ENCODE assay signal across 1 cellular context in the genomic region with DNA sequence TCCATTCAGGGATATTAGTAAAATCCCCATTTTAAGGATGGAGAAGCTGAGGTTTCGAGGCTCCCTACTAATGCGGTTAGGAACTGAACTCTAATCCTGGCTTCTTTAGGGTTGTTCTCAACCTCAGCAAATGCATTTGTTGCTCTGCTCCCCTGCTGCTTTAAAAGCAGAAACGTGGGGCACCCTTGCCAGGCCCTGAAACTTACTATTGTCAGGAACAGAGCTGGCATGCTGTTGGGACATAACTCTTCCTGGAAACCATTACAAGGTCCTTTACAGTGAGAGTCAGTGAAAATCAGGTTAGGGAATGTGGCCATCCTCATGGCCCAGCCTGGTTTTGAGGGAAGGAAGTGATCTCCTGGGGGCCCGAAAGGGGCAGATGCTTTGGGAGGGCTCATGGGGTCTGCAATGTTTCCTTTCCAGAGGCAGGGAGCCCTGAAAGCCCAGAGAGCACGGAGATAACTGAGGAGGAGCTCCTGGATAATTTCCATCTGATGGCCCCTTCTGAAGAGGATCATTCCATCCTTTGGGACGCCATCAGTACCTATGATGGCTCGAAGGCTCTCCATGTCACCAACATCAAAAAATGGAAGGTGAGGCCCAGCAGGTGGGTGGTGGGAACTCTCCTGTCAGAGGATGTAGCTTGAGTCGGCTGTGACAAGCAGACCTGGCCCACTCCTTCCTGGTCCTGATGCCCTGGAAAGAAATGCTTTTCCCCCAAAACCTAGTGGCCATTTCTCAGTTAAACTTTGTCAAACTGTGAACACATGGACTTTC.
TF ChIP-seq lines count a peak whose summit lies in the region.

No MANE protein-coding gene starts in this region.

TF ChIP-seq in HepG2, 621 proteins besides CTCF, POLR2A, EP300 and RAD21 (continued from another document and continues in another):
- TF ChIP-seq, protein P1, sequence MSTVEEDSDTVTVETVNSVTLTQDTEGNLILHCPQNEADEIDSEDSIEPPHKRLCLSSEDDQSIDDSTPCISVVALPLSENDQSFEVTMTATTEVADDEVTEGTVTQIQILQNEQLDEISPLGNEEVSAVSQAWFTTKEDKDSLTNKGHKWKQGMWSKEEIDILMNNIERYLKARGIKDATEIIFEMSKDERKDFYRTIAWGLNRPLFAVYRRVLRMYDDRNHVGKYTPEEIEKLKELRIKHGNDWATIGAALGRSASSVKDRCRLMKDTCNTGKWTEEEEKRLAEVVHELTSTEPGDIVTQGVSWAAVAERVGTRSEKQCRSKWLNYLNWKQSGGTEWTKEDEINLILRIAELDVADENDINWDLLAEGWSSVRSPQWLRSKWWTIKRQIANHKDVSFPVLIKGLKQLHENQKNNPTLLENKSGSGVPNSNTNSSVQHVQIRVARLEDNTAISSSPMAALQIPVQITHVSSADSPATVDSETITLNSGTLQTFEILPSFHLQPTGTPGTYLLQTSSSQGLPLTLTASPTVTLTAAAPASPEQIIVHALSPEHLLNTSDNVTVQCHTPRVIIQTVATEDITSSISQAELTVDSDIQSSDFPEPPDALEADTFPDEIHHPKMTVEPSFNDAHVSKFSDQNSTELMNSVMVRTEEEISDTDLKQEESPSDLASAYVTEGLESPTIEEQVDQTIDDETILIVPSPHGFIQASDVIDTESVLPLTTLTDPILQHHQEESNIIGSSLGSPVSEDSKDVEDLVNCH (CRISPR knock-in tag; IDR thresholded peaks at IDR 0.05), result 0 out of 2 replicates have a peak, but pooled peaks have one; percentile 61
- no peak for TF ChIP-seq REXO4 (CRISPR knock-in tag; IDR thresholded peaks at IDR 0.05; ENCODE audit: borderline replicate concordance)
- no peak for TF ChIP-seq MTA3 (CRISPR knock-in tag; IDR thresholded peaks at IDR 0.05)
- TF ChIP-seq, protein P2, sequence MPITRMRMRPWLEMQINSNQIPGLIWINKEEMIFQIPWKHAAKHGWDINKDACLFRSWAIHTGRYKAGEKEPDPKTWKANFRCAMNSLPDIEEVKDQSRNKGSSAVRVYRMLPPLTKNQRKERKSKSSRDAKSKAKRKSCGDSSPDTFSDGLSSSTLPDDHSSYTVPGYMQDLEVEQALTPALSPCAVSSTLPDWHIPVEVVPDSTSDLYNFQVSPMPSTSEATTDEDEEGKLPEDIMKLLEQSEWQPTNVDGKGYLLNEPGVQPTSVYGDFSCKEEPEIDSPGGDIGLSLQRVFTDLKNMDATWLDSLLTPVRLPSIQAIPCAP (CRISPR knock-in tag; IDR thresholded peaks at IDR 0.05; ENCODE audit: low read depth), result no peak
- TF ChIP-seq ZNF235 (CRISPR knock-in tag; IDR thresholded peaks at IDR 0.05; ENCODE audit: borderline replicate concordance), result no peak
- no peak for TF ChIP-seq SETDB1 (CRISPR knock-in tag; IDR thresholded peaks at IDR 0.05; ENCODE audit: borderline replicate concordance)
- 0 out of 2 replicates have a peak, but pooled peaks have one; percentile 17 for TF ChIP-seq NPAS2 (CRISPR knock-in tag; IDR thresholded peaks at IDR 0.05; ENCODE audit: borderline replicate concordance)
- 0 out of 2 replicates have a peak, but pooled peaks have one; percentile 39 for TF ChIP-seq ZNF672 (CRISPR knock-in tag; IDR thresholded peaks at IDR 0.05)
- 0 out of 2 replicates have a peak, but pooled peaks have one; percentile 62 for TF ChIP-seq ZNF468 (CRISPR knock-in tag; IDR thresholded peaks at IDR 0.05)
- no peak; the same call in 1 of the 2 replicates for TF ChIP-seq MIXL1 (CRISPR knock-in tag; IDR thresholded peaks at IDR 0.05)
- TF ChIP-seq, protein P3, sequence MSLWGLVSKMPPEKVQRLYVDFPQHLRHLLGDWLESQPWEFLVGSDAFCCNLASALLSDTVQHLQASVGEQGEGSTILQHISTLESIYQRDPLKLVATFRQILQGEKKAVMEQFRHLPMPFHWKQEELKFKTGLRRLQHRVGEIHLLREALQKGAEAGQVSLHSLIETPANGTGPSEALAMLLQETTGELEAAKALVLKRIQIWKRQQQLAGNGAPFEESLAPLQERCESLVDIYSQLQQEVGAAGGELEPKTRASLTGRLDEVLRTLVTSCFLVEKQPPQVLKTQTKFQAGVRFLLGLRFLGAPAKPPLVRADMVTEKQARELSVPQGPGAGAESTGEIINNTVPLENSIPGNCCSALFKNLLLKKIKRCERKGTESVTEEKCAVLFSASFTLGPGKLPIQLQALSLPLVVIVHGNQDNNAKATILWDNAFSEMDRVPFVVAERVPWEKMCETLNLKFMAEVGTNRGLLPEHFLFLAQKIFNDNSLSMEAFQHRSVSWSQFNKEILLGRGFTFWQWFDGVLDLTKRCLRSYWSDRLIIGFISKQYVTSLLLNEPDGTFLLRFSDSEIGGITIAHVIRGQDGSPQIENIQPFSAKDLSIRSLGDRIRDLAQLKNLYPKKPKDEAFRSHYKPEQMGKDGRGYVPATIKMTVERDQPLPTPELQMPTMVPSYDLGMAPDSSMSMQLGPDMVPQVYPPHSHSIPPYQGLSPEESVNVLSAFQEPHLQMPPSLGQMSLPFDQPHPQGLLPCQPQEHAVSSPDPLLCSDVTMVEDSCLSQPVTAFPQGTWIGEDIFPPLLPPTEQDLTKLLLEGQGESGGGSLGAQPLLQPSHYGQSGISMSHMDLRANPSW (CRISPR knock-in tag; IDR thresholded peaks at IDR 0.05; ENCODE audit: borderline replicate concordance), result 0 out of 2 replicates have a peak, but pooled peaks have one; percentile 29
- TF ChIP-seq ZNF670 (CRISPR knock-in tag; IDR thresholded peaks at IDR 0.05; ENCODE audit: borderline replicate concordance), result no peak
- TF ChIP-seq KLF6 (CRISPR knock-in tag; IDR thresholded peaks at IDR 0.05), result peak; percentile 54; the same call in 1 of the 2 replicates
- TF ChIP-seq TEAD2 (CRISPR knock-in tag; IDR thresholded peaks at IDR 0.05), result no peak
- peak; percentile 34 for TF ChIP-seq ZSCAN21 (CRISPR knock-in tag; IDR thresholded peaks at IDR 0.05; ENCODE audit: borderline replicate concordance)
- TF ChIP-seq, protein P4, sequence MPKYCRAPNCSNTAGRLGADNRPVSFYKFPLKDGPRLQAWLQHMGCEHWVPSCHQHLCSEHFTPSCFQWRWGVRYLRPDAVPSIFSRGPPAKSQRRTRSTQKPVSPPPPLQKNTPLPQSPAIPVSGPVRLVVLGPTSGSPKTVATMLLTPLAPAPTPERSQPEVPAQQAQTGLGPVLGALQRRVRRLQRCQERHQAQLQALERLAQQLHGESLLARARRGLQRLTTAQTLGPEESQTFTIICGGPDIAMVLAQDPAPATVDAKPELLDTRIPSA (CRISPR knock-in tag; IDR thresholded peaks at IDR 0.05; ENCODE audit: borderline replicate concordance), result peak; percentile 59; the same call in 1 of the 2 replicates
- no peak for TF ChIP-seq CBX1 (IDR thresholded peaks at IDR 0.05; ENCODE audit: low read depth)
- TF ChIP-seq ZNF878 (CRISPR knock-in tag; IDR thresholded peaks at IDR 0.05), result peak; percentile 49; the same call in 1 of the 2 replicates
- TF ChIP-seq SIX4 (CRISPR knock-in tag; IDR thresholded peaks at IDR 0.05), result no peak
- TF ChIP-seq, protein P5, sequence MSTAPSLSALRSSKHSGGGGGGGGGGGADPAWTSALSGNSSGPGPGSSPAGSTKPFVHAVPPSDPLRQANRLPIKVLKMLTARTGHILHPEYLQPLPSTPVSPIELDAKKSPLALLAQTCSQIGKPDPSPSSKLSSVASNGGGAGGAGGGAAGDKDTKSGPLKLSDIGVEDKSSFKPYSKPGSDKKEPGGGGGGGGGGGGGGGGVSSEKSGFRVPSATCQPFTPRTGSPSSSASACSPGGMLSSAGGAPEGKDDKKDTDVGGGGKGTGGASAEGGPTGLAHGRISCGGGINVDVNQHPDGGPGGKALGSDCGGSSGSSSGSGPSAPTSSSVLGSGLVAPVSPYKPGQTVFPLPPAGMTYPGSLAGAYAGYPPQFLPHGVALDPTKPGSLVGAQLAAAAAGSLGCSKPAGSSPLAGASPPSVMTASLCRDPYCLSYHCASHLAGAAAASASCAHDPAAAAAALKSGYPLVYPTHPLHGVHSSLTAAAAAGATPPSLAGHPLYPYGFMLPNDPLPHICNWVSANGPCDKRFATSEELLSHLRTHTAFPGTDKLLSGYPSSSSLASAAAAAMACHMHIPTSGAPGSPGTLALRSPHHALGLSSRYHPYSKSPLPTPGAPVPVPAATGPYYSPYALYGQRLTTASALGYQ (CRISPR knock-in tag; IDR thresholded peaks at IDR 0.05), result peak; percentile 15; the same call in 1 of the 2 replicates
- TF ChIP-seq ZNF431 (CRISPR knock-in tag; IDR thresholded peaks at IDR 0.05; ENCODE audit: borderline replicate concordance, low read depth), result 0 out of 2 replicates have a peak, but pooled peaks have one; percentile 16
- TF ChIP-seq NKX3-1 (CRISPR knock-in tag; IDR thresholded peaks at IDR 0.05), result peak; percentile 48; the same call in 1 of the 2 replicates
- no peak for TF ChIP-seq CEBPG (CRISPR knock-in tag; IDR thresholded peaks at IDR 0.05)
- TF ChIP-seq, protein P6, sequence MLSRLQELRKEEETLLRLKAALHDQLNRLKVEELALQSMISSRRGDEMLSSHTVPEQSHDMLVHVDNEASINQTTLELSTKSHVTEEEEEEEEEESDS (CRISPR knock-in tag; IDR thresholded peaks at IDR 0.05; ENCODE audit: borderline replicate concordance), result no peak
- TF ChIP-seq, protein P7, sequence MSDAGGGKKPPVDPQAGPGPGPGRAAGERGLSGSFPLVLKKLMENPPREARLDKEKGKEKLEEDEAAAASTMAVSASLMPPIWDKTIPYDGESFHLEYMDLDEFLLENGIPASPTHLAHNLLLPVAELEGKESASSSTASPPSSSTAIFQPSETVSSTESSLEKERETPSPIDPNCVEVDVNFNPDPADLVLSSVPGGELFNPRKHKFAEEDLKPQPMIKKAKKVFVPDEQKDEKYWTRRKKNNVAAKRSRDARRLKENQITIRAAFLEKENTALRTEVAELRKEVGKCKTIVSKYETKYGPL (CRISPR knock-in tag; IDR thresholded peaks at IDR 0.05), result no peak
- TF ChIP-seq, protein P8, sequence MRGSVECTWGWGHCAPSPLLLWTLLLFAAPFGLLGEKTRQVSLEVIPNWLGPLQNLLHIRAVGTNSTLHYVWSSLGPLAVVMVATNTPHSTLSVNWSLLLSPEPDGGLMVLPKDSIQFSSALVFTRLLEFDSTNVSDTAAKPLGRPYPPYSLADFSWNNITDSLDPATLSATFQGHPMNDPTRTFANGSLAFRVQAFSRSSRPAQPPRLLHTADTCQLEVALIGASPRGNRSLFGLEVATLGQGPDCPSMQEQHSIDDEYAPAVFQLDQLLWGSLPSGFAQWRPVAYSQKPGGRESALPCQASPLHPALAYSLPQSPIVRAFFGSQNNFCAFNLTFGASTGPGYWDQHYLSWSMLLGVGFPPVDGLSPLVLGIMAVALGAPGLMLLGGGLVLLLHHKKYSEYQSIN (CRISPR knock-in tag; IDR thresholded peaks at IDR 0.05; ENCODE audit: borderline replicate concordance), result no peak; the same call in 1 of the 2 replicates
- no peak for TF ChIP-seq NR1H2 (CRISPR knock-in tag; IDR thresholded peaks at IDR 0.05; ENCODE audit: borderline replicate concordance, low read depth)
- TF ChIP-seq, protein P9, sequence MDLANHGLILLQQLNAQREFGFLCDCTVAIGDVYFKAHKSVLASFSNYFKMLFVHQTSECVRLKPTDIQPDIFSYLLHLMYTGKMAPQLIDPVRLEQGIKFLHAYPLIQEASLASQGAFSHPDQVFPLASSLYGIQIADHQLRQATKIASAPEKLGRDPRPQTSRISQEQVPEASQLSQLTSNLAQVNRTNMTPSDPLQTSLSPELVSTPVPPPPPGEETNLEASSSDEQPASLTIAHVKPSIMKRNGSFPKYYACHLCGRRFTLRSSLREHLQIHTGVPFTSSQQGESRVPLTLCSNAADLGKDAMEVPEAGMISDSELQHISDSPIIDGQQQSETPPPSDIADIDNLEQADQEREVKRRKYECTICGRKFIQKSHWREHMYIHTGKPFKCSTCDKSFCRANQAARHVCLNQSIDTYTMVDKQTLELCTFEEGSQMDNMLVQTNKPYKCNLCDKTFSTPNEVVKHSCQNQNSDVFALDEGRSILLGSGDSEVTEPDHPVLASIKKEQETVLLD (CRISPR knock-in tag; IDR thresholded peaks at IDR 0.05; ENCODE audit: low read depth), result 0 out of 2 replicates have a peak, but pooled peaks have one; percentile 14
- TF ChIP-seq ISX (CRISPR knock-in tag; conservative IDR thresholded peaks at IDR 0.05), result 0 out of 2 replicates have a peak, but pooled peaks have one; percentile 35
- TF ChIP-seq, protein P10, sequence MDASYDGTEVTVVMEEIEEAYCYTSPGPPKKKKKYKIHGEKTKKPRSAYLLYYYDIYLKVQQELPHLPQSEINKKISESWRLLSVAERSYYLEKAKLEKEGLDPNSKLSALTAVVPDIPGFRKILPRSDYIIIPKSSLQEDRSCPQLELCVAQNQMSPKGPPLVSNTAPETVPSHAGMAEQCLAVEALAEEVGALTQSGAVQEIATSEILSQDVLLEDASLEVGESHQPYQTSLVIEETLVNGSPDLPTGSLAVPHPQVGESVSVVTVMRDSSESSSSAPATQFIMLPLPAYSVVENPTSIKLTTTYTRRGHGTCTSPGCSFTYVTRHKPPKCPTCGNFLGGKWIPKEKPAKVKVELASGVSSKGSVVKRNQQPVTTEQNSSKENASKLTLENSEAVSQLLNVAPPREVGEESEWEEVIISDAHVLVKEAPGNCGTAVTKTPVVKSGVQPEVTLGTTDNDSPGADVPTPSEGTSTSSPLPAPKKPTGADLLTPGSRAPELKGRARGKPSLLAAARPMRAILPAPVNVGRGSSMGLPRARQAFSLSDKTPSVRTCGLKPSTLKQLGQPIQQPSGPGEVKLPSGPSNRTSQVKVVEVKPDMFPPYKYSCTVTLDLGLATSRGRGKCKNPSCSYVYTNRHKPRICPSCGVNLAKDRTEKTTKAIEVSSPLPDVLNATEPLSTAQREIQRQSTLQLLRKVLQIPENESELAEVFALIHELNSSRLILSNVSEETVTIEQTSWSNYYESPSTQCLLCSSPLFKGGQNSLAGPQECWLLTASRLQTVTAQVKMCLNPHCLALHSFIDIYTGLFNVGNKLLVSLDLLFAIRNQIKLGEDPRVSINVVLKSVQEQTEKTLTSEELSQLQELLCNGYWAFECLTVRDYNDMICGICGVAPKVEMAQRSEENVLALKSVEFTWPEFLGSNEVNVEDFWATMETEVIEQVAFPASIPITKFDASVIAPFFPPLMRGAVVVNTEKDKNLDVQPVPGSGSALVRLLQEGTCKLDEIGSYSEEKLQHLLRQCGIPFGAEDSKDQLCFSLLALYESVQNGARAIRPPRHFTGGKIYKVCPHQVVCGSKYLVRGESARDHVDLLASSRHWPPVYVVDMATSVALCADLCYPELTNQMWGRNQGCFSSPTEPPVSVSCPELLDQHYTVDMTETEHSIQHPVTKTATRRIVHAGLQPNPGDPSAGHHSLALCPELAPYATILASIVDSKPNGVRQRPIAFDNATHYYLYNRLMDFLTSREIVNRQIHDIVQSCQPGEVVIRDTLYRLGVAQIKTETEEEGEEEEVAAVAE (CRISPR knock-in tag; IDR thresholded peaks at IDR 0.05; ENCODE audit: borderline replicate concordance), result 0 out of 2 replicates have a peak, but pooled peaks have one; percentile 9
- peak; percentile 57 for TF ChIP-seq SSRP1 (CRISPR knock-in tag; IDR thresholded peaks at IDR 0.05)
- peak; percentile 55; the same call in 1 of the 2 replicates for TF ChIP-seq ZNF629 (CRISPR knock-in tag; conservative IDR thresholded peaks at IDR 0.05)
- TF ChIP-seq KLF16 (CRISPR knock-in tag; IDR thresholded peaks at IDR 0.05), result 0 out of 4 replicates have a peak, but pooled peaks of 1 of the 2 experiments have one; percentile 50
- TF ChIP-seq, protein P11, sequence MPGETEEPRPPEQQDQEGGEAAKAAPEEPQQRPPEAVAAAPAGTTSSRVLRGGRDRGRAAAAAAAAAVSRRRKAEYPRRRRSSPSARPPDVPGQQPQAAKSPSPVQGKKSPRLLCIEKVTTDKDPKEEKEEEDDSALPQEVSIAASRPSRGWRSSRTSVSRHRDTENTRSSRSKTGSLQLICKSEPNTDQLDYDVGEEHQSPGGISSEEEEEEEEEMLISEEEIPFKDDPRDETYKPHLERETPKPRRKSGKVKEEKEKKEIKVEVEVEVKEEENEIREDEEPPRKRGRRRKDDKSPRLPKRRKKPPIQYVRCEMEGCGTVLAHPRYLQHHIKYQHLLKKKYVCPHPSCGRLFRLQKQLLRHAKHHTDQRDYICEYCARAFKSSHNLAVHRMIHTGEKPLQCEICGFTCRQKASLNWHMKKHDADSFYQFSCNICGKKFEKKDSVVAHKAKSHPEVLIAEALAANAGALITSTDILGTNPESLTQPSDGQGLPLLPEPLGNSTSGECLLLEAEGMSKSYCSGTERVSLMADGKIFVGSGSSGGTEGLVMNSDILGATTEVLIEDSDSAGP (CRISPR knock-in tag; IDR thresholded peaks at IDR 0.05; ENCODE audit: borderline replicate concordance), result peak; percentile 35; the same call in 1 of the 2 replicates
- peak; percentile 34; the same call in 1 of the 2 replicates for TF ChIP-seq ELF1 (CRISPR knock-in tag; IDR thresholded peaks at IDR 0.05)
